In genomic region chr7:142503036-142503435, GRCh38 we compare ENCODE assay signal across 19 cellular contexts.
"Had no signal": no experiment of that assay in that cellular context is flagged by ENCODE, and none has a peak within 500 bp of the region (broad histone marks: within the 10 kb centered on the region; RNA-seq: fewer than 3 reads in every experiment).

No MANE protein-coding gene starts in this region.

- H3K27me3 ChIP-seq: left lung, neutrophil, sigmoid colon, tibial nerve, upper lobe of left lung had no signal

- H3K36me3 ChIP-seq: left lung, neutrophil, sigmoid colon, stomach, thoracic aorta, tibial nerve, upper lobe of left lung had no signal

- DNase-seq: dorsolateral prefrontal cortex; effector CD4-positive, alpha-beta T cell; left lung; mesenchymal stem cell; mucosa of descending colon; naive B cell; psoas muscle; right cardiac atrium; sigmoid colon; stimulated activated CD4-positive, alpha-beta T cell treated with anti-CD3 and anti-CD28 coated beads, Interleukin-2, amount 100 ng/mL, for 24 hours; stimulated activated CD4-positive, alpha-beta T cell treated with anti-CD3 and anti-CD28 coated beads, Interleukin-4, amount 100 ng/mL, for 24 hours; stimulated activated naive CD4-positive, alpha-beta T cell treated with Interleukin-2 at 50 U/mL for 16 hours; stomach; upper lobe of left lung had no signal

- H3K27ac ChIP-seq: left lung, neutrophil, psoas muscle, sigmoid colon, stomach, thoracic aorta, tibial nerve, upper lobe of left lung had no signal

- H3K4me1 ChIP-seq: psoas muscle, sigmoid colon, stomach, tibial nerve, upper lobe of left lung had no signal

- H3K9me3 ChIP-seq: left lung, mucosa of descending colon, neutrophil, psoas muscle, sigmoid colon, stomach, thoracic aorta, tibial nerve, upper lobe of left lung had no signal

- ATAC-seq: left lung; mucosa of descending colon; natural killer cell treated with Interleukin-12 subunit alpha and Interleukin-12 subunit beta and Interleukin-15 and Interleukin-18, amount 100 ng/mL, for 72 hours; psoas muscle; right cardiac atrium; stimulated activated effector memory CD8-positive, alpha-beta T cell treated with anti-CD3 and anti-CD28 coated beads, Interleukin-12 subunit alpha, Interleukin-12 subunit beta, amount 100 ng/mL, for 72 hours had no signal

- H3K4me3 ChIP-seq: left lung, mucosa of descending colon, psoas muscle, sigmoid colon, stomach, thoracic aorta, tibial nerve, upper lobe of left lung had no signal
